1 cellular context compared by ENCODE assay signal in the genomic region with DNA sequence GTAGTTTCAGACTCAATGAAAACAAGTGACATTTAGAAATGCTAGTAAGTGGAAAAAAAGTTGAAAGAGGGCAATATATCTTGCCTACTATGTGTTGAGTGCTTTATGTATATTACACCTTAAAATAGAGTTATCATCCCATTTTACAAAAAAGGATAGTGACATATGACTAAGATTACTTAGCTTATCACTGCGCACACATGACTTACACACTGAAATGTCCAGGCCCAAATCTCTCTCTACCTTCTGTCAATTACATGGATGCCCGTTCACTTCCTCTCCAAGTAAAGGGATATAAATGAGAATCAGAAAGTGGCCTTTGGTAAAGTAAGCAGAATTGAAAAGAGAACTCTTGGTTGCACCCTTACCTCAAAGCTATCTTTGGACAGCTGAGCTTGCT.
TF ChIP-seq lines count a peak whose summit lies in the region.

No MANE protein-coding gene starts in this region.

TF ChIP-seq in K562, 482 proteins besides CTCF, POLR2A, EP300 and RAD21 (continued from another document):
- TF ChIP-seq, protein P1, sequence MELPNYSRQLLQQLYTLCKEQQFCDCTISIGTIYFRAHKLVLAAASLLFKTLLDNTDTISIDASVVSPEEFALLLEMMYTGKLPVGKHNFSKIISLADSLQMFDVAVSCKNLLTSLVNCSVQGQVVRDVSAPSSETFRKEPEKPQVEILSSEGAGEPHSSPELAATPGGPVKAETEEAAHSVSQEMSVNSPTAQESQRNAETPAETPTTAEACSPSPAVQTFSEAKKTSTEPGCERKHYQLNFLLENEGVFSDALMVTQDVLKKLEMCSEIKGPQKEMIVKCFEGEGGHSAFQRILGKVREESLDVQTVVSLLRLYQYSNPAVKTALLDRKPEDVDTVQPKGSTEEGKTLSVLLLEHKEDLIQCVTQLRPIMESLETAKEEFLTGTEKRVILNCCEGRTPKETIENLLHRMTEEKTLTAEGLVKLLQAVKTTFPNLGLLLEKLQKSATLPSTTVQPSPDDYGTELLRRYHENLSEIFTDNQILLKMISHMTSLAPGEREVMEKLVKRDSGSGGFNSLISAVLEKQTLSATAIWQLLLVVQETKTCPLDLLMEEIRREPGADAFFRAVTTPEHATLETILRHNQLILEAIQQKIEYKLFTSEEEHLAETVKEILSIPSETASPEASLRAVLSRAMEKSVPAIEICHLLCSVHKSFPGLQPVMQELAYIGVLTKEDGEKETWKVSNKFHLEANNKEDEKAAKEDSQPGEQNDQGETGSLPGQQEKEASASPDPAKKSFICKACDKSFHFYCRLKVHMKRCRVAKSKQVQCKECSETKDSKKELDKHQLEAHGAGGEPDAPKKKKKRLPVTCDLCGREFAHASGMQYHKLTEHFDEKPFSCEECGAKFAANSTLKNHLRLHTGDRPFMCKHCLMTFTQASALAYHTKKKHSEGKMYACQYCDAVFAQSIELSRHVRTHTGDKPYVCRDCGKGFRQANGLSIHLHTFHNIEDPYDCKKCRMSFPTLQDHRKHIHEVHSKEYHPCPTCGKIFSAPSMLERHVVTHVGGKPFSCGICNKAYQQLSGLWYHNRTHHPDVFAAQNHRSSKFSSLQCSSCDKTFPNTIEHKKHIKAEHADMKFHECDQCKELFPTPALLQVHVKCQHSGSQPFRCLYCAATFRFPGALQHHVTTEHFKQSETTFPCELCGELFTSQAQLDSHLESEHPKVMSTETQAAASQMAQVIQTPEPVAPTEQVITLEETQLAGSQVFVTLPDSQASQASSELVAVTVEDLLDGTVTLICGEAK (IDR thresholded peaks at IDR 0.05) = no peak
- TF ChIP-seq, protein P1 (CRISPR knock-in tag; IDR thresholded peaks at IDR 0.05) = no peak
- TF ChIP-seq MTA2 (IDR thresholded peaks at IDR 0.05; ENCODE audit: low read depth) = 0 out of 2 replicates have a peak, but pooled peaks have one; percentile 36
- no peak for TF ChIP-seq RB1 (IDR thresholded peaks at IDR 0.05; ENCODE audit: low read depth)
- no peak for TF ChIP-seq DDX20 (tag; IDR thresholded peaks at IDR 0.05; ENCODE audit: low read depth)
- TF ChIP-seq, protein P2, sequence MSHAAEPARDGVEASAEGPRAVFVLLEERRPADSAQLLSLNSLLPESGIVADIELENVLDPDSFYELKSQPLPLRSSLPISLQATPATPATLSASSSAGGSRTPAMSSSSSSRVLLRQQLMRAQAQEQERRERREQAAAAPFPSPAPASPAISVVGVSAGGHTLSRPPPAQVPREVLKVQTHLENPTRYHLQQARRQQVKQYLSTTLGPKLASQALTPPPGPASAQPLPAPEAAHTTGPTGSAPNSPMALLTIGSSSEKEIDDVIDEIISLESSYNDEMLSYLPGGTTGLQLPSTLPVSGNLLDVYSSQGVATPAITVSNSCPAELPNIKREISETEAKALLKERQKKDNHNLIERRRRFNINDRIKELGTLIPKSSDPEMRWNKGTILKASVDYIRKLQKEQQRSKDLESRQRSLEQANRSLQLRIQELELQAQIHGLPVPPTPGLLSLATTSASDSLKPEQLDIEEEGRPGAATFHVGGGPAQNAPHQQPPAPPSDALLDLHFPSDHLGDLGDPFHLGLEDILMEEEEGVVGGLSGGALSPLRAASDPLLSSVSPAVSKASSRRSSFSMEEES (CRISPR knock-in tag; IDR thresholded peaks at IDR 0.05) = no peak
- no peak for TF ChIP-seq ZNF584 (CRISPR knock-in tag; IDR thresholded peaks at IDR 0.05; ENCODE audit: low read depth)
- TF ChIP-seq TCF7 (IDR thresholded peaks at IDR 0.05; ENCODE audit: borderline replicate concordance) = no peak
- TF ChIP-seq ZNF253 (CRISPR knock-in tag; conservative IDR thresholded peaks at IDR 0.05) = no peak
- TF ChIP-seq ZNF316 (IDR thresholded peaks at IDR 0.05) = no peak
- peak; percentile 67 for TF ChIP-seq FOSL1 (tag; conservative IDR thresholded peaks at IDR 0.05)
- peak; percentile 73 for TF ChIP-seq CBFA2T2 (conservative IDR thresholded peaks at IDR 0.05)
- no peak for TF ChIP-seq TARDBP (IDR thresholded peaks at IDR 0.05)
TF ChIP-seq in K562: peak in this region for 37.
